ENCODE assay signal across 18 cellular contexts in the genomic region with DNA sequence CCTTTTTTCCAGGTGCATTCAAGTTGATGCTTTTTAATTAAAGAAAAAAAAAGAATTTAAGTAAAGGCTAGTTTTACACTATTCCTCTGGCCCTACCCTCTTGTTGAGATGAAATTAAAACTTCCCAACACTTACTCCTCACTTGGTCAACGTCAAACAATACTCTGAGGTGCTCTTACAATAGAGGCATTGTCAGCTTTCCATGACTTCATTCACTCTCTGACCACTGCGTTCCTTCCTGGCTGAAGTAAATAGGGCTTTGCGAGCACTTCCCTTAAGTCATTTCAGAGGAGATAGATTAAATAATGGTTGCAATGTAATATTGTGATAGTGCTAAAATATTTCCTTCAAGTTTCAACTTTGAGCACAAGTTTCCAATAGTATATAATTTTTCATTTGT.
"Had no signal": no experiment of that assay in that cellular context is flagged by ENCODE, and none has a peak within 500 bp of the region (broad histone marks: within the 10 kb centered on the region; RNA-seq: fewer than 3 reads in every experiment).

No MANE protein-coding gene starts in this region.

- FAIRE-seq: colon, frontal cortex had no signal

- DNase-seq: activated CD4-positive, alpha-beta T cell treated with anti-CD3 and anti-CD28 coated beads for 1 hour; body of pancreas; central memory CD4-positive, alpha-beta T cell; endodermal cell; erythroblast; head of caudate nucleus; left ventricle myocardium superior; mesenchymal stem cell; naive thymus-derived CD8-positive, alpha-beta T cell; ovary; spleen; stimulated activated CD4-positive, alpha-beta T cell treated with anti-CD3 and anti-CD28 coated beads, Interleukin-4, amount 100 ng/mL, for 4 hours; stimulated activated naive CD4-positive, alpha-beta T cell; T-helper 17 cell; thyroid gland; WERI-Rb-1 had no signal

- ATAC-seq: body of pancreas; left ventricle myocardium superior; naive thymus-derived CD8-positive, alpha-beta T cell; T-helper 17 cell had no signal
